16 cellular contexts compared by ENCODE assay signal in genomic region chr1:160167580-160167979, GRCh38. TPM values are rescaled to one million over a fixed set of nuclear protein-coding genes. Genes with fewer than 3 reads are reported as not detected.
DNase-seq lines count a peak whose midpoint lies in the region; ATAC-seq and TF ChIP-seq lines count a peak whose summit lies in the region.
"Had no signal": no experiment of that assay in that cellular context is flagged by ENCODE, and none has a peak within 500 bp of the region (broad histone marks: within the 10 kb centered on the region; RNA-seq: fewer than 3 reads in every experiment).

No MANE protein-coding gene starts in this region.

- peaks cover 2% of the 10 kb centered on the region for H3K27me3 Mint-ChIP-seq in activated naive CD4-positive, alpha-beta T cell treated with anti-CD3 and anti-CD28 coated beads for 36 hours (ENCODE audit: low read depth)
- no peaks in the 10 kb centered on the region for H3K27me3 Mint-ChIP-seq in brain

- no peak overlapping the region for H3K4me3 ChIP-seq in suprapubic skin
- H3K4me3 ChIP-seq: tibial artery had no signal

- no peak overlapping the region for H3K27ac Mint-ChIP-seq in activated naive CD4-positive, alpha-beta T cell treated with anti-CD3 and anti-CD28 coated beads for 36 hours
- H3K27ac Mint-ChIP-seq in brain = peak overlapping the region in 3 of 5 experiments; percentile 38 to 80 (median 51)
- H3K27ac Mint-ChIP-seq: T-cell had no signal

- no peak for TF ChIP-seq POLR2A in suprapubic skin (IDR thresholded peaks at IDR 0.05)

- WGBS in suprapubic skin = 91% methylated on average over 6 of the region's 6 CpGs

- TF ChIP-seq EP300 in suprapubic skin (IDR thresholded peaks at IDR 0.05) = no peak

- H3K27me3 ChIP-seq in suprapubic skin = peaks cover 7% of the 10 kb centered on the region

- TF ChIP-seq CTCF in brain (conservative IDR thresholded peaks at IDR 0.05) (no peak), suprapubic skin (IDR thresholded peaks at IDR 0.05) (no peak)

- ATAC-seq in HG03196 (IDR thresholded peaks at IDR 0.05; ENCODE audit: unreplicated experiment) = no peak
- ATAC-seq: T-cell had no signal

- peaks cover 20% of the 10 kb centered on the region for H3K4me1 Mint-ChIP-seq in activated naive CD4-positive, alpha-beta T cell treated with anti-CD3 and anti-CD28 coated beads for 36 hours (ENCODE audit: low read depth)
- H3K4me1 Mint-ChIP-seq in brain = peaks cover 53% of the 10 kb centered on the region

- no peaks in the 10 kb centered on the region for H3K36me3 Mint-ChIP-seq in activated naive CD4-positive, alpha-beta T cell treated with anti-CD3 and anti-CD28 coated beads for 36 hours (ENCODE audit: low read depth)
- no peaks in the 10 kb centered on the region for H3K36me3 Mint-ChIP-seq in brain
- H3K36me3 Mint-ChIP-seq: T-cell had no signal

- H3K4me1 ChIP-seq in suprapubic skin = no peaks in the 10 kb centered on the region

- DNase-seq in activated naive CD4-positive, alpha-beta T cell treated with anti-CD3 and anti-CD28 coated beads for 36 hours = peak; percentile 55
- no peak for DNase-seq in activated naive CD4-positive, alpha-beta T cell treated with anti-CD3 and anti-CD28 coated beads, Interleukin-2, amount 50 U/mL, for 16 hours
- DNase-seq in NCI-H146 (lab: John Stamatoyannopoulos, UW) (peak; percentile 26), AML-193 (lab: John Stamatoyannopoulos, UW) (no peak), suprapubic skin (ENCODE audit: low spot score in 2 of 2) (no peak)
- DNase-seq: activated CD4-positive, alpha-beta T cell treated with anti-CD3 and anti-CD28 coated beads for 4 hours; activated gamma-delta T cell; caudate nucleus; erythroblast; Karpas-422; NCI-H2081 treated with DMSO at 0.1 percent for 48 hours; T-cell; tibial artery had no signal

- CTCF ChIA-PET in activated naive CD4-positive, alpha-beta T cell treated with anti-CD3 and anti-CD28 coated beads for 36 hours (lab: Charles Lee) = interaction anchor here (1.1 kb wide), 2 partner anchors 89 to 124 kb away, joined by 3 read pairs; no protein-coding TSS in a partner anchor

- H3K4me3 Mint-ChIP-seq in activated naive CD4-positive, alpha-beta T cell treated with anti-CD3 and anti-CD28 coated beads for 36 hours = no peak overlapping the region
- peak overlapping the region in 1 of 5 experiments; percentile 11 for H3K4me3 Mint-ChIP-seq in brain
- H3K4me3 Mint-ChIP-seq: T-cell had no signal

- H3K27ac ChIP-seq in temporal lobe (ENCODE audit: low read depth, low read length) = peak overlapping the region; percentile 72
- no peak overlapping the region for H3K27ac ChIP-seq in suprapubic skin
- H3K27ac ChIP-seq: tibial artery had no signal

- intact Hi-C loops in activated naive CD4-positive, alpha-beta T cell treated with anti-CD3 and anti-CD28 coated beads for 36 hours (cut with micrococcal nuclease) = no loop called here

- H3K36me3 ChIP-seq in suprapubic skin = no peaks in the 10 kb centered on the region
- H3K36me3 ChIP-seq: tibial artery had no signal

- H3K9me3 Mint-ChIP-seq in activated naive CD4-positive, alpha-beta T cell treated with anti-CD3 and anti-CD28 coated beads for 36 hours = no peaks in the 10 kb centered on the region
- H3K9me3 Mint-ChIP-seq in brain = no peaks in the 10 kb centered on the region
- H3K9me3 Mint-ChIP-seq: T-cell had no signal

- H3K9me3 ChIP-seq in suprapubic skin = no peaks in the 10 kb centered on the region
- H3K9me3 ChIP-seq: tibial artery had no signal

RNA-seq across cellular contexts. Expression of gene ATP1A4, which starts 16.2 kb away (rescaled TPM):
- total RNA-seq in activated naive CD4-positive, alpha-beta T cell treated with anti-CD3 and anti-CD28 coated beads for 36 hours = not detected
- polyA plus RNA-seq in brain (ENCODE audit: insufficient read depth, low read depth, low replicate concordance) = not detected
- total RNA-seq in temporal lobe (under 0.01 TPM), suprapubic skin (not detected)
- total RNA-seq: T-cell had no signal

RNA-seq across cellular contexts. Expression of gene CASQ1, which starts 22.8 kb away (rescaled TPM):
- total RNA-seq in activated naive CD4-positive, alpha-beta T cell treated with anti-CD3 and anti-CD28 coated beads for 36 hours = not detected
- 4.6 TPM for polyA plus RNA-seq in brain (ENCODE audit: insufficient read depth, low read depth, low replicate concordance)
- 7.6 TPM for total RNA-seq in temporal lobe
- not detected for total RNA-seq in suprapubic skin
- total RNA-seq: T-cell had no signal

RNA-seq across cellular contexts. Expression of gene PEA15, which starts 37.6 kb away (rescaled TPM):
- 10 to 100 TPM; 34.3 to 42.0 TPM for total RNA-seq in activated naive CD4-positive, alpha-beta T cell treated with anti-CD3 and anti-CD28 coated beads for 36 hours
- polyA plus RNA-seq in brain (ENCODE audit: insufficient read depth, low read depth, low replicate concordance) = 772 TPM
- total RNA-seq in temporal lobe (178 TPM), suprapubic skin (10 to 100 TPM; 51.0 to 82.6 (median 61.5) TPM)

RNA-seq across cellular contexts. Expression of gene ATP1A2, which starts 52.0 kb away (rescaled TPM):
- not detected for total RNA-seq in activated naive CD4-positive, alpha-beta T cell treated with anti-CD3 and anti-CD28 coated beads for 36 hours
- polyA plus RNA-seq in brain (ENCODE audit: insufficient read depth, low read depth, low replicate concordance) = 216 TPM
- total RNA-seq in temporal lobe = 93.2 TPM
- total RNA-seq in suprapubic skin = 1 to 10 TPM; 4.2 to 6.9 (median 4.8) TPM

Comparison
In these comparisons a context has a peak if more than half of its experiments do, and no peak if none do; other contexts are left out.
1. DNase-seq: peak in activated naive CD4-positive, alpha-beta T cell treated with anti-CD3 and anti-CD28 coated beads for 36 hours (single experiment) and NCI-H146 (single experiment); none in activated naive CD4-positive, alpha-beta T cell treated with anti-CD3 and anti-CD28 coated beads, Interleukin-2, amount 50 U/mL, for 16 hours (single experiment), AML-193 (0 of 2) and suprapubic skin (0 of 2).